ENCODE assay signal across 8 cellular contexts in the genomic region with DNA sequence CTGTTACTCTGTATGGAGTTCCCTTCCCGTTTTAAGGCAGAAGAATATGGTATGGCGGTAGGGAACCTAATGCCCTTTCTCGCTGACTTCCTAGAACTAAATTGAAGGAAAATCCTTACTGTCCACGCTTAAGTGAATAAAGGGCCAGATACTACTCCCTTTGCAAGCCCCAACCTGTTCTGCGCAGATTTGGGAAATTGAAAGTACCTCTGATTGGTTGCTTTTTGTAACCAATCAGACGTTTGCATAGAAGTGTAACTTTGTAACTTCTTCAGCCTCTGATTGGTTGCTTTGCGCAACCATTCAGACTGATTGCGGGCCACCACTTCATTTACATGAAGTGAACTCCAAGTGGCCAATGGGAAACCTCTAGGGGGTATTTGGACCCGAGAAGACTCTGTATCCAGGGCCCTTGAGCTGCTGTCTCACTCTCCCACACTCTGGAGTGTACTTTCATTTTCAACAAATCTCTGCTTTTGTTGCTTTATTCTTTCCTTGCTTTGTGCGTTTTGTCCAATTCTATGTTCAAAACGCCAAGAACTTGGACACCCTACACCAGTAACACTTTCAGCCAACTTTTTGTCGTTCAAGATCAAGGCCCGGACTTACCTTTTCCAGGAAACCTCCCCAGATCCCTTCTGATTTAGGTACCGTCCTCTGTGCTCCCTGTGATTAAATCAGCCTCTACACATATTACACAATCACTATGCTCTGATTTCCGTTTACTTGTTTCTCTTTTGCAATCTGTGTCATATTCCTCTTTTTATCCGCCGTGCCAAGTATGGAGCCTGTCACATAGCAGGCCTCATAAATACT. TPM values are rescaled to one million over a fixed set of nuclear protein-coding genes. Genes with fewer than 3 reads are reported as not detected.
DNase-seq lines count a peak whose midpoint lies in the region; ATAC-seq and TF ChIP-seq lines count a peak whose summit lies in the region.

No MANE protein-coding gene starts in this region.

- H3K9me3 Mint-ChIP-seq in GM23338: no peaks in the 10 kb centered on the region

- TF ChIP-seq CTCF in GM23338 (conservative IDR thresholded peaks at IDR 0.05; ENCODE audit: low read depth in 2 of 2) (no peak), OCI-LY7 (conservative IDR thresholded peaks at IDR 0.05; ENCODE audit: low read length) (no peak), epithelial cell of esophagus (IDR thresholded peaks at IDR 0.05; ENCODE audit: insufficient read depth, low read depth, low read length, missing control alignments) (no peak), GM13977 (IDR thresholded peaks at IDR 0.05; ENCODE audit: extremely low read depth, insufficient read depth, missing control alignments) (no peak)

- POLR2A ChIA-PET in OCI-LY7 (lab: Charles Lee): interaction anchor here (0.7 to 1.1 kb wide), 5 partner anchors 8 to 82 kb away, joined by 3 to 4 read pairs (median 3); no protein-coding TSS in a partner anchor

- peak overlapping the region; percentile 98 for H3K4me3 Mint-ChIP-seq in GM23338

- peaks cover 38% of the 10 kb centered on the region for H3K79me2 ChIP-seq in GM23338 (replicated peaks; ENCODE audit: insufficient read depth)
- H3K79me2 ChIP-seq in OCI-LY7 (ENCODE audit: insufficient read depth, low read depth, low read length): peaks cover 41% of the 10 kb centered on the region

- CTCF ChIA-PET in OCI-LY7 (lab: Charles Lee; ENCODE audit: unreplicated experiment): no interaction called here

- H3K4me1 ChIP-seq in GM23338 (ENCODE audit: insufficient read depth) (peaks cover 14% of the 10 kb centered on the region), OCI-LY7 (ENCODE audit: insufficient read depth, low read length, poor library complexity, severe bottlenecking) (peaks cover 29% of the 10 kb centered on the region)

- peaks cover 6% of the 10 kb centered on the region for H3K27me3 Mint-ChIP-seq in GM23338 (ENCODE audit: insufficient read depth, low read depth, poor library complexity)

- H3K27me3 ChIP-seq in GM23338 (ENCODE audit: insufficient read depth): no peaks in the 10 kb centered on the region

- H3K4me3 ChIP-seq in GM23338 (peak overlapping the region; percentile 92), OCI-LY7 (ENCODE audit: low read depth, low read length, poor library complexity, severe bottlenecking) (peak overlapping the region; percentile 97), epithelial cell of esophagus (ENCODE audit: low read length) (no peak overlapping the region)

- H3K27ac Mint-ChIP-seq in GM23338: no peak overlapping the region; the same call in 1 of the 2 replicates

- H3K4me1 Mint-ChIP-seq in GM23338: peaks cover 19% of the 10 kb centered on the region; the same call in 2 of the 3 replicates

- H3K36me3 ChIP-seq in GM23338 (ENCODE audit: insufficient read depth) (no peaks in the 10 kb centered on the region; the same call in 1 of the 2 replicates), OCI-LY7 (ENCODE audit: insufficient read depth, low read length) (peaks cover 27% of the 10 kb centered on the region)

- H2AFZ ChIP-seq in GM23338: no peak overlapping the region
- peak overlapping the region; percentile 95 for H2AFZ ChIP-seq in OCI-LY7 (ENCODE audit: low read length)

- H3K4me2 ChIP-seq in GM23338 (peak overlapping the region; percentile 49; the same call in 1 of the 2 replicates), OCI-LY7 (ENCODE audit: low read length) (peak overlapping the region; percentile 81)

- H3K27ac ChIP-seq in GM23338 (ENCODE audit: low read depth): no peak overlapping the region
- no peak overlapping the region for H3K27ac ChIP-seq in OCI-LY7 (ENCODE audit: low read depth, low read length, poor library complexity, severe bottlenecking)

- in situ Hi-C loops in GM13977 (cut with MboI; ENCODE audit: low pct_unique_long_range_greater_than_20kb, low sequenced_read_pairs, unreplicated experiment): no loop called here

- H3K9me3 ChIP-seq in OCI-LY7 (ENCODE audit: low read length): no peaks in the 10 kb centered on the region

- no peaks in the 10 kb centered on the region for H3K9me2 ChIP-seq in GM23338 (ENCODE audit: insufficient read depth)
- H3K9me2 ChIP-seq in OCI-LY7 (ENCODE audit: insufficient read depth, low read length): no peaks in the 10 kb centered on the region

- ATAC-seq in GM23338: no peak
- no peak for ATAC-seq in HG03280 (IDR thresholded peaks at IDR 0.05; ENCODE audit: unreplicated experiment)
- no peak for ATAC-seq in HG03039 (IDR thresholded peaks at IDR 0.05; ENCODE audit: unreplicated experiment)

- no peaks in the 10 kb centered on the region for H3F3A ChIP-seq in GM23338 (replicated peaks; ENCODE audit: low read depth)

- 0 out of 2 replicates have a peak, but pooled peaks cover 5% of the 10 kb centered on the region for H4K20me1 ChIP-seq in GM23338 (replicated peaks; ENCODE audit: insufficient read depth)
- peaks cover 16% of the 10 kb centered on the region; the same call in 1 of the 2 replicates for H4K20me1 ChIP-seq in OCI-LY7 (ENCODE audit: insufficient read depth, low read length)

- peaks cover 25% of the 10 kb centered on the region; the same call in 2 of the 3 replicates for H3K36me3 Mint-ChIP-seq in GM23338 (ENCODE audit: low read depth)

- intact Hi-C loops in OCI-LY7 (cut with micrococcal nuclease; ENCODE audit: unreplicated experiment): loop anchor here (2.0 kb wide), 1 partner anchor 57 kb away; the partner anchor contains the start of gene SLC30A9

- DNase-seq in GM23338 (ENCODE audit: low spot score) (peak; percentile 57), OCI-LY7 (ENCODE audit: low spot score) (no peak), epithelial cell of esophagus (ENCODE audit: low read depth) (peak; percentile 6), pons (ENCODE audit: low spot score) (peak; percentile 64), GM13977 (ENCODE audit: low spot score) (no peak), COLO668 (lab: John Stamatoyannopoulos, UW; ENCODE audit: unreplicated experiment) (no peak)

- no TSS peak for BruUV-seq in OCI-LY7 (replicated peaks; lab: Mats Ljungman, UMichigan)

TF ChIP-seq in GM23338, 12 proteins besides CTCF, POLR2A, EP300 and RAD21 (continues in another document):
- no peak for TF ChIP-seq REST (IDR thresholded peaks at IDR 0.05; ENCODE audit: unreplicated experiment)
- no peak for TF ChIP-seq JUNB (IDR thresholded peaks at IDR 0.05; ENCODE audit: unreplicated experiment)
- no peak for TF ChIP-seq ZNF331 (CRISPR knock-in tag; IDR thresholded peaks at IDR 0.05; ENCODE audit: low read depth)
- no peak for TF ChIP-seq STAT1 (IDR thresholded peaks at IDR 0.05; ENCODE audit: unreplicated experiment)
- no peak for TF ChIP-seq POLR2AphosphoS5 (IDR thresholded peaks at IDR 0.05; ENCODE audit: low read depth)
- TF ChIP-seq NANOG (IDR thresholded peaks at IDR 0.05; ENCODE audit: borderline replicate concordance): no peak
- no peak for TF ChIP-seq EZH2phosphoT487 (IDR thresholded peaks at IDR 0.05; ENCODE audit: unreplicated experiment)
- TF ChIP-seq EZH2 (IDR thresholded peaks at IDR 0.05; ENCODE audit: low read depth, unreplicated experiment): no peak
- no peak for TF ChIP-seq CREB1 (CRISPR knock-in tag; IDR thresholded peaks at IDR 0.05; ENCODE audit: low read depth)

RNA-seq across cellular contexts. Expression of gene TMEM33, which starts 1.0 kb away (rescaled TPM):
- total RNA-seq in GM23338 (2014; rRNA removed; shearing (Covaris generic)): 117 and 146 TPM in 2 replicates
- polyA plus RNA-seq in GM23338 (2016; fragmentation: Nextera tagmentation; extraction: Ambion mirVana): 43.5 and 46.2 TPM in 2 replicates
- total RNA-seq in OCI-LY7 (2014; rRNA removed; shearing (Covaris generic)): 21.0 and 25.7 TPM in 2 replicates
- total RNA-seq in OCI-LY7 (2022): 43.0 and 46.6 TPM in 2 replicates

RNA-seq across cellular contexts. Expression of gene DCAF4L1, which starts 47.4 kb away (rescaled TPM):
- 0.43 and 0.63 TPM in 2 replicates for total RNA-seq in GM23338 (2014; rRNA removed; shearing (Covaris generic))
- polyA plus RNA-seq in GM23338 (2016; fragmentation: Nextera tagmentation; extraction: Ambion mirVana): 0.37 and 0.55 TPM in 2 replicates
- total RNA-seq in OCI-LY7 (2014; rRNA removed; shearing (Covaris generic)): 0.09 TPM in 1 of 2 replicates, not detected in the other
- total RNA-seq in OCI-LY7 (2022): 0.07 and 0.30 TPM in 2 replicates

RNA-seq across cellular contexts. Expression of gene SLC30A9, which starts 56.1 kb away (rescaled TPM):
- 74.6 and 95.4 TPM in 2 replicates for total RNA-seq in GM23338 (2014; rRNA removed; shearing (Covaris generic))
- polyA plus RNA-seq in GM23338 (2016; fragmentation: Nextera tagmentation; extraction: Ambion mirVana): 51.9 and 67.3 TPM in 2 replicates
- 33.8 and 60.2 TPM in 2 replicates for total RNA-seq in OCI-LY7 (2014; rRNA removed; shearing (Covaris generic))
- 40.8 and 42.5 TPM in 2 replicates for total RNA-seq in OCI-LY7 (2022)

Comparison
In these comparisons a context has a peak if more than half of its experiments do, and no peak if none do; other contexts are left out.
1. DNase-seq: peak in GM23338 (single experiment), epithelial cell of esophagus (single experiment) and pons (single experiment); none in OCI-LY7 (single experiment), GM13977 (single experiment) and COLO668 (single experiment).